ENCODE assay signal across 1 cellular context in the genomic region with DNA sequence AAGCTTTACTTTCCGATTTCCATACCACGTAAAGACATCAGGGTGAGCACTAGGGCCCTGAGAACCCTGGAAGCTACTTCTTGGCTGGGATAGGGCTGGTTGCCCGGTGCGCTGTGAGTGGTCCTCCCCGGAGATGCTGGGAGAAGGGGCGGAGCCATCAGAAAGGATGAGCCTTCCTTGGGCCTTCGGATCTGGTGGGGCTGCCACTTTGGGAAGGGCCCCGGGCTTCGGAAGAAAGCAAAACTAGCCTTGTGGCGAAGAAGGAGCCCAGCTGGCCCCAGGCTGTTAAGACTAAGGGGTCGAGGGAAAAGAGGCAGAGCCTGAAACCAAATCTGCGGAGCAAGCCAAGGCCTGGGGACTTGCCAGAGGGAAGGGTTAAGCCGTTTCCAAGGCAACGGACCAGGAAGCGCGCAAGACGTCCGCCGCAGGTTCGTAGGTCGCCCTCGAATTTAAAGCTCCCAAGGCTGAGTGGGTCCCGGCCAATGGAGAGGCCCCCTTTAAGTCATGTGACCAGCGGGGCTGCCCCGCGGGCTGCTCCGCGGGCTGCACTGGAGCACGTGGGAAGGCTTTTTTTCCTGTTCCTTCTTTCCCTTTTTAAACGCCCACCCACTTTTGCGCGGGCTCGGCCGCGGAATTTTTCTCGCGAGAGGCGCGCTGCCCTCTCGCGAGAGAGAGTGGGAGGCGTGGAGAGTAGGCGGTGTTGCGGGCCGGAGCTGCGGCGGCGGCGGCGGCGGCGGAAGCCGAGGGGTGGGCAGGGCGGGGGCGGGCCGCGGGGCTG.
TF ChIP-seq lines count a peak whose summit lies in the region.

No MANE protein-coding gene starts in this region.

TF ChIP-seq in K562, 482 proteins besides CTCF, POLR2A, EP300 and RAD21 (continued from another document and continues in another):
- peak; percentile 93 for TF ChIP-seq ARHGAP35 (IDR thresholded peaks at IDR 0.05; ENCODE audit: partially characterized antibody)
- TF ChIP-seq TGIF2 (CRISPR knock-in tag; IDR thresholded peaks at IDR 0.05), result no peak
- TF ChIP-seq CBFB (CRISPR knock-in tag; IDR thresholded peaks at IDR 0.05), result no peak
- 0 out of 2 replicates have a peak, but pooled peaks have one; percentile 14 for TF ChIP-seq EHMT2 (IDR thresholded peaks at IDR 0.05)
- TF ChIP-seq SIN3B (IDR thresholded peaks at IDR 0.05; ENCODE audit: low read depth), result no peak
- TF ChIP-seq ARNT (IDR thresholded peaks at IDR 0.05), result no peak
- TF ChIP-seq, protein P1, sequence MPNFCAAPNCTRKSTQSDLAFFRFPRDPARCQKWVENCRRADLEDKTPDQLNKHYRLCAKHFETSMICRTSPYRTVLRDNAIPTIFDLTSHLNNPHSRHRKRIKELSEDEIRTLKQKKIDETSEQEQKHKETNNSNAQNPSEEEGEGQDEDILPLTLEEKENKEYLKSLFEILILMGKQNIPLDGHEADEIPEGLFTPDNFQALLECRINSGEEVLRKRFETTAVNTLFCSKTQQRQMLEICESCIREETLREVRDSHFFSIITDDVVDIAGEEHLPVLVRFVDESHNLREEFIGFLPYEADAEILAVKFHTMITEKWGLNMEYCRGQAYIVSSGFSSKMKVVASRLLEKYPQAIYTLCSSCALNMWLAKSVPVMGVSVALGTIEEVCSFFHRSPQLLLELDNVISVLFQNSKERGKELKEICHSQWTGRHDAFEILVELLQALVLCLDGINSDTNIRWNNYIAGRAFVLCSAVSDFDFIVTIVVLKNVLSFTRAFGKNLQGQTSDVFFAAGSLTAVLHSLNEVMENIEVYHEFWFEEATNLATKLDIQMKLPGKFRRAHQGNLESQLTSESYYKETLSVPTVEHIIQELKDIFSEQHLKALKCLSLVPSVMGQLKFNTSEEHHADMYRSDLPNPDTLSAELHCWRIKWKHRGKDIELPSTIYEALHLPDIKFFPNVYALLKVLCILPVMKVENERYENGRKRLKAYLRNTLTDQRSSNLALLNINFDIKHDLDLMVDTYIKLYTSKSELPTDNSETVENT (CRISPR knock-in tag; IDR thresholded peaks at IDR 0.05), result no peak
- TF ChIP-seq CREBBP (IDR thresholded peaks at IDR 0.05; ENCODE audit: low read depth, low read length), result no peak
- TF ChIP-seq TAF7 (tag; IDR thresholded peaks at IDR 0.05), result no peak
- TF ChIP-seq, protein P2, sequence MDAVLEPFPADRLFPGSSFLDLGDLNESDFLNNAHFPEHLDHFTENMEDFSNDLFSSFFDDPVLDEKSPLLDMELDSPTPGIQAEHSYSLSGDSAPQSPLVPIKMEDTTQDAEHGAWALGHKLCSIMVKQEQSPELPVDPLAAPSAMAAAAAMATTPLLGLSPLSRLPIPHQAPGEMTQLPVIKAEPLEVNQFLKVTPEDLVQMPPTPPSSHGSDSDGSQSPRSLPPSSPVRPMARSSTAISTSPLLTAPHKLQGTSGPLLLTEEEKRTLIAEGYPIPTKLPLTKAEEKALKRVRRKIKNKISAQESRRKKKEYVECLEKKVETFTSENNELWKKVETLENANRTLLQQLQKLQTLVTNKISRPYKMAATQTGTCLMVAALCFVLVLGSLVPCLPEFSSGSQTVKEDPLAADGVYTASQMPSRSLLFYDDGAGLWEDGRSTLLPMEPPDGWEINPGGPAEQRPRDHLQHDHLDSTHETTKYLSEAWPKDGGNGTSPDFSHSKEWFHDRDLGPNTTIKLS (IDR thresholded peaks at IDR 0.05; ENCODE audit: borderline replicate concordance, low read depth), result peak; percentile 90
- no peak for TF ChIP-seq SIRT6 (IDR thresholded peaks at IDR 0.05; ENCODE audit: low read depth, low read length)
- TF ChIP-seq ZNF407 (IDR thresholded peaks at IDR 0.05; ENCODE audit: low read depth), result no peak
- no peak for TF ChIP-seq HDAC3 (IDR thresholded peaks at IDR 0.05; ENCODE audit: borderline replicate concordance, partially characterized antibody)
- TF ChIP-seq ZNF586 (CRISPR knock-in tag; conservative IDR thresholded peaks at IDR 0.05), result no peak
- peak; percentile 78 for TF ChIP-seq ZNF384 (IDR thresholded peaks at IDR 0.05; ENCODE audit: low read depth, low read length)
- no peak for TF ChIP-seq DIDO1 (tag; IDR thresholded peaks at IDR 0.05; ENCODE audit: low read depth)
- no peak; the same call in 1 of the 2 replicates for TF ChIP-seq ZNF511 (CRISPR knock-in tag; IDR thresholded peaks at IDR 0.05)
- peak; percentile 94 for TF ChIP-seq RBM25 (IDR thresholded peaks at IDR 0.05; ENCODE audit: low read depth, low read length, severe bottlenecking)
- TF ChIP-seq ARID4B (CRISPR knock-in tag; IDR thresholded peaks at IDR 0.05), result peak; percentile 28
- TF ChIP-seq ZKSCAN1 (IDR thresholded peaks at IDR 0.05; ENCODE audit: low read depth, low read length), result no peak
- peak; percentile 76 for TF ChIP-seq GABPA (tag; conservative IDR thresholded peaks at IDR 0.05; ENCODE audit: low read depth)
- no peak for TF ChIP-seq ZNF280B (CRISPR knock-in tag; IDR thresholded peaks at IDR 0.05)
- no peak for TF ChIP-seq NFIX (CRISPR knock-in tag; IDR thresholded peaks at IDR 0.05; ENCODE audit: low read depth)
- TF ChIP-seq, protein P3, sequence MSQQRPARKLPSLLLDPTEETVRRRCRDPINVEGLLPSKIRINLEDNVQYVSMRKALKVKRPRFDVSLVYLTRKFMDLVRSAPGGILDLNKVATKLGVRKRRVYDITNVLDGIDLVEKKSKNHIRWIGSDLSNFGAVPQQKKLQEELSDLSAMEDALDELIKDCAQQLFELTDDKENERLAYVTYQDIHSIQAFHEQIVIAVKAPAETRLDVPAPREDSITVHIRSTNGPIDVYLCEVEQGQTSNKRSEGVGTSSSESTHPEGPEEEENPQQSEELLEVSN (IDR thresholded peaks at IDR 0.05; ENCODE audit: borderline replicate concordance in 1 of 2, extremely low read depth in 1 of 2, insufficient read depth in 1 of 2, insufficient read length in 1 of 2, low read depth in 1 of 2, low read length in 1 of 2, poor library complexity in 1 of 2, severe bottlenecking in 1 of 2), result peak; percentile 95 to 99
- TF ChIP-seq ATF1 (CRISPR knock-in tag; IDR thresholded peaks at IDR 0.05), result no peak
- TF ChIP-seq ATF1 (tag; IDR thresholded peaks at IDR 0.05), result no peak; the same call in 1 of the 2 replicates
- TF ChIP-seq MAFF (IDR thresholded peaks at IDR 0.05; ENCODE audit: low read length), result peak; percentile 67; the same call in 1 of the 2 replicates
- no peak for TF ChIP-seq PHF8 (IDR thresholded peaks at IDR 0.05; ENCODE audit: borderline replicate concordance, low read length)
- no peak for TF ChIP-seq MAFK (IDR thresholded peaks at IDR 0.05; ENCODE audit: low read length)
- TF ChIP-seq RUNX1 (IDR thresholded peaks at IDR 0.05; ENCODE audit: low read depth), result no peak
- TF ChIP-seq ARID1B (IDR thresholded peaks at IDR 0.05), result no peak
- TF ChIP-seq ZSCAN32 (CRISPR knock-in tag; IDR thresholded peaks at IDR 0.05), result no peak
- TF ChIP-seq HNRNPL (IDR thresholded peaks at IDR 0.05; ENCODE audit: low read depth, low read length), result no peak
- TF ChIP-seq ZNF717 (CRISPR knock-in tag; IDR thresholded peaks at IDR 0.05), result no peak
- TF ChIP-seq BHLHE40 (IDR thresholded peaks at IDR 0.05; ENCODE audit: low read length), result peak; percentile 51; the same call in 1 of the 2 replicates
- TF ChIP-seq MYNN (IDR thresholded peaks at IDR 0.05), result no peak
- no peak for TF ChIP-seq MYNN (CRISPR knock-in tag; IDR thresholded peaks at IDR 0.05)
- no peak for TF ChIP-seq NFXL1 (CRISPR knock-in tag; IDR thresholded peaks at IDR 0.05)
- no peak for TF ChIP-seq RBFOX2 (IDR thresholded peaks at IDR 0.05; ENCODE audit: low read depth, low read length)
